ENCODE assay signal across 9 cellular contexts in the genomic region with DNA sequence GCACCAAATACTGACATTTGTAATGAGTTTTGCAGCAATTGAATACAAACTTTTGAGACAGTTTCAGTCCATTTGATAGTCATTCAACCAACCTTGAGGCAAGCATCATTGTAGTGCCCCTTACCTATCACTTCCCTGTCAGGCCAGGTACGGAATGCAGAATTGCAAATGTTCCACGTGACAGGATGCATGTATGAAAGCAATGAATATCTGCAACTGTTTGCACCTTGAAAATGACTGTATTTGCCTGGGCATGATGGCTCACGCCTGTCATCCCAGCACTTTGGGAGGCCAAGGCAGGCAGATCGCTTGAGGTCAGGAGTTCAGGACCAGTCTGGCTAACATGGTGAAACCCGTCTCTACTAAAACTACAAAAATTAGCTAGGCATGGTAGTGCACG.
"Had no signal": no experiment of that assay in that cellular context is flagged by ENCODE, and none has a peak within 500 bp of the region (broad histone marks: within the 10 kb centered on the region; RNA-seq: fewer than 3 reads in every experiment).

No MANE protein-coding gene starts in this region.

- H3K36me3 Mint-ChIP-seq: IgD-negative memory B cell had no signal

- ATAC-seq: GM23338, HCT116, HepG2 had no signal

- H3K4me1 Mint-ChIP-seq: IgD-negative memory B cell had no signal

- FAIRE-seq: H1, HepG2 had no signal

- H3K36me3 ChIP-seq: HAP-1 had no signal

- H3K27ac Mint-ChIP-seq: GM23338, HFFc6, IgD-negative memory B cell had no signal

- H3K9me3 ChIP-seq: HAP-1 had no signal

- H3K9me3 Mint-ChIP-seq: GM23338, HFFc6, IgD-negative memory B cell had no signal

- H3K4me2 ChIP-seq: GM23338 had no signal

- H3K4me3 Mint-ChIP-seq: GM23338, HFFc6, IgD-negative memory B cell had no signal

- H2AFZ ChIP-seq: GM23338 had no signal

- H3K27me3 Mint-ChIP-seq: IgD-negative memory B cell had no signal

- DNase-seq: H7, HFFc6, KBM-7 had no signal

- H3K4me3 ChIP-seq: GM23338, HAP-1 had no signal
